19 cellular contexts compared by ENCODE assay signal in the genomic region with DNA sequence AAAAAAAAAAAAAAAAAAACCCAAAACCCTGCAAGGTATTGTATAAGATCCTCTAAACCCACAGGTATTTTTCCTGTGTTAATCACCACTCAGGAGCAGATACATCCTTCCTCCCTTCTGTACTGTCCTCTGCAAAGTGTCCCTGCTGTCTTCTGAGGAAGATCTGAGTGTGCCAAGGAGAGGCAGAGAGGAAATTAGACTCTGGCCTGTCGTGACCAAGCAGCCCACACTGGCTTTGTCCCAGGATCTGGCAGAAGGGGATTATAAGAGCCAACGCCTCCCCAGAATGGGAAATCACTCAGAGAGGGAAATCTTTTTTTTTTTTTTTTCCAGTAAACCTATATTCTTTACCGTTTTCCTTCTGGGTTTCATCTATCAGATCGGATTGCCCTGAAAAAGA. TPM values are rescaled to one million over a fixed set of nuclear protein-coding genes. Genes with fewer than 3 reads are reported as not detected.
"Had no signal": no experiment of that assay in that cellular context is flagged by ENCODE, and none has a peak within 500 bp of the region (broad histone marks: within the 10 kb centered on the region; RNA-seq: fewer than 3 reads in every experiment).

No MANE protein-coding gene starts in this region.

- H3K4me3 ChIP-seq: left ventricle myocardium inferior, right atrium auricular region, skin epidermis, transverse colon, vagina had no signal

- H3K27me3 ChIP-seq: brain microvascular endothelial cell, right atrium auricular region, transverse colon, vagina had no signal

- H3K4me1 ChIP-seq: transverse colon, vagina had no signal

- ATAC-seq: activated CD8-positive, alpha-beta T cell treated with anti-CD3 and anti-CD28 coated beads, Interleukin-2, amount 10 ng/mL, durations not matched to agents 7 days and 5 days; natural killer cell; T-helper 17 cell had no signal

- H3K9me3 ChIP-seq: left ventricle myocardium inferior, right atrium auricular region, transverse colon, vagina had no signal

- H3K36me3 ChIP-seq: brain microvascular endothelial cell, left ventricle myocardium inferior, right atrium auricular region, transverse colon, vagina had no signal

- DNase-seq: activated B cell treated with CpG ODN at 0.5 μM for 24 hours; activated CD4-positive, alpha-beta T cell treated with anti-CD3 and anti-CD28 coated beads for 48 hours; activated CD8-positive, alpha-beta memory T cell treated with anti-CD3 and anti-CD28 coated beads, Interleukin-2, amount 50 U/mL, for 4 hours; activated CD8-positive, alpha-beta T cell treated with anti-CD3 and anti-CD28 coated beads, Interleukin-2, amount 10 ng/mL, durations not matched to agents 7 days and 5 days; activated effector memory CD4-positive, alpha-beta T cell treated with anti-CD3 and anti-CD28 coated beads, Interleukin-2, amount 50 U/mL, for 16 hours; activated T-cell treated with anti-CD3 and anti-CD28 coated beads, Interleukin-2, amount 50 U/mL, for 48 hours; brain microvascular endothelial cell; kidney; left ventricle myocardium inferior; natural killer cell; stimulated activated CD4-positive, alpha-beta T cell treated with anti-CD3 and anti-CD28 coated beads, Interleukin-15, amount 100 ng/mL, for 24 hours; stimulated activated CD4-positive, alpha-beta T cell treated with anti-CD3 and anti-CD28 coated beads, Interleukin-4, amount 100 ng/mL, for 24 hours; stimulated activated naive CD4-positive, alpha-beta T cell treated with Interleukin-2 at 50 U/mL for 16 hours; T-helper 17 cell; transverse colon had no signal

- H3K27ac ChIP-seq: brain microvascular endothelial cell, left ventricle myocardium inferior, right atrium auricular region, skin epidermis, vagina had no signal

RNA-seq across cellular contexts. Expression of a gene that starts 39.6 kb away (rescaled TPM):
- total RNA-seq: activated CD8-positive, alpha-beta T cell treated with anti-CD3 and anti-CD28 coated beads, Interleukin-2, amount 10 ng/mL, durations not matched to agents 7 days and 5 days; dermis microvascular lymphatic vessel endothelial cell; natural killer cell; T-helper 17 cell had no signal
